In the genomic region with DNA sequence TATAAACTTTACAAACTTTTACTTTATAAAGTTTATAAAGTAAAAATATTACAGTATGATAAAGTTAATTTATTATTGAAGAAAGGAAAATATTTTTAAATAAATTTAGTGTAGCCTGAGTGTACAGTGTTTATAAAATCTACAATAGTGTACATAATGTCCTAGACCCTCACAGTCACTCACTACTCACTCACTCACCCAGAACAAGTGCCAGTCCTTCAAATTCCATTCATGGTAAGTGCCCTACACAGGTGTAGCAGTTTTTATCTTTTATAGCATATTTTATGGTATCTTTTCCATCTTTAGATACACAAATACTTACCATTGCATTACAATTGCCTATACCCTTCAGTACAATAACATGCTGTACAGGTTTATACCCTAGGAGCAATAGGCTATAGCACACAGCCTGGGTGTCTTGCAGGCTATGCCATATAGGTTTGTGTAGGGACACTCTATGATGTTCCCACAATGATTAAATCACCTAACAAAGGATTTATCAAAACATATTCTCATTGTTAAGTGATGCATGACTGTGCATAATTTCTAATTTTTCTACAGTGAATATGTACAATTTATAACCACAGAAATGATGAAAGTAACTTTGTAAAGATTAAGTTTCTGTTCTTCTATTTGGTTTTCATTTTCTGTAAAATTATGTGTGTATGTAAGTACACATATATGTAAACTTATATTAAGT, we compare ENCODE assay signal across 27 cellular contexts.
DNase-seq lines count a peak whose midpoint lies in the region; ATAC-seq, FAIRE-seq and TF ChIP-seq lines count a peak whose summit lies in the region.
"Had no signal": no experiment of that assay in that cellular context is flagged by ENCODE, and none has a peak within 500 bp of the region (broad histone marks: within the 10 kb centered on the region; RNA-seq: fewer than 3 reads in every experiment).

No MANE protein-coding gene starts in this region.

- H3K9ac ChIP-seq in kidney (ENCODE audit: low read length in 2 of 2): no peak overlapping the region
- H3K9ac ChIP-seq: KMS-11, SK-N-SH had no signal

- peaks cover 5% of the 10 kb centered on the region for H3K9me3 Mint-ChIP-seq in stimulated activated effector memory CD8-positive, alpha-beta T cell treated with anti-CD3 and anti-CD28 coated beads, Interleukin-12 subunit alpha, Interleukin-12 subunit beta, amount 100 ng/mL, for 72 hours
- no peaks in the 10 kb centered on the region for H3K9me3 Mint-ChIP-seq in activated CD4-positive, alpha-beta T cell treated with anti-CD3 and anti-CD28 coated beads, Interleukin-2, amount 10 ng/mL, durations not matched to agents 7 days and 5 days

- H3K27me3 Mint-ChIP-seq in activated CD4-positive, alpha-beta T cell treated with anti-CD3 and anti-CD28 coated beads, Interleukin-2, amount 10 ng/mL, durations not matched to agents 7 days and 5 days: no peaks in the 10 kb centered on the region
- H3K27me3 Mint-ChIP-seq: CD4-positive, alpha-beta memory T cell; IgD-negative memory B cell had no signal

- no peak overlapping the region for H3K27ac Mint-ChIP-seq in stimulated activated effector memory CD8-positive, alpha-beta T cell treated with anti-CD3 and anti-CD28 coated beads, Interleukin-12 subunit alpha, Interleukin-12 subunit beta, amount 100 ng/mL, for 72 hours
- H3K27ac Mint-ChIP-seq in activated CD4-positive, alpha-beta T cell treated with anti-CD3 and anti-CD28 coated beads, Interleukin-2, amount 10 ng/mL, durations not matched to agents 7 days and 5 days: no peak overlapping the region
- H3K27ac Mint-ChIP-seq: CD4-positive, alpha-beta memory T cell; IgD-negative memory B cell had no signal

- no peaks in the 10 kb centered on the region for H3K36me3 Mint-ChIP-seq in stimulated activated effector memory CD8-positive, alpha-beta T cell treated with anti-CD3 and anti-CD28 coated beads, Interleukin-12 subunit alpha, Interleukin-12 subunit beta, amount 100 ng/mL, for 72 hours
- H3K36me3 Mint-ChIP-seq in activated CD4-positive, alpha-beta T cell treated with anti-CD3 and anti-CD28 coated beads, Interleukin-2, amount 10 ng/mL, durations not matched to agents 7 days and 5 days (ENCODE audit: low read depth): no peaks in the 10 kb centered on the region
- H3K36me3 Mint-ChIP-seq: CD4-positive, alpha-beta memory T cell; IgD-negative memory B cell had no signal

- no peak for DNase-seq in kidney
- DNase-seq in stimulated activated effector memory CD8-positive, alpha-beta T cell treated with anti-CD3 and anti-CD28 coated beads, Interleukin-12 subunit alpha, Interleukin-12 subunit beta, amount 100 ng/mL, for 72 hours (ENCODE audit: low spot score in 2 of 2): no peak
- no peak for DNase-seq in amniotic stem cell (lab: John Stamatoyannopoulos, UW)
- DNase-seq in GM03348 (ENCODE audit: low spot score): no peak
- DNase-seq in activated CD4-positive, alpha-beta T cell treated with anti-CD3 and anti-CD28 coated beads, Interleukin-2, amount 10 ng/mL, durations not matched to agents 7 days and 5 days: no peak
- no peak for DNase-seq in NCI-H1694 (lab: John Stamatoyannopoulos, UW)
- DNase-seq: C1 segment of cervical spinal cord; CD4-positive, alpha-beta memory T cell; COR-L47; DMS53; HCEC 1CT; NCI-H1092; NCI-H1436 treated with DMSO at 0.1 percent for 48 hours; NCI-H1930; NCI-H2107; NCI-H446 treated with DMSO at 0.1 percent for 48 hours; NCI-H526; NCI-H82; NK-92 treated with Interleukin-12 subunit alpha and Interleukin-12 subunit beta, amount 100 ng/mL, for 24 hours; PC-3; SK-N-SH had no signal

- no peaks in the 10 kb centered on the region for H3K9me3 ChIP-seq in kidney (ENCODE audit: control insufficient read depth in 1 of 2, low read length in 2 of 2)
- H3K9me3 ChIP-seq: SK-N-SH had no signal

- intact Hi-C loops in kidney (cut with DNase I): no loop called here

- no peaks in the 10 kb centered on the region for H3K4me1 Mint-ChIP-seq in stimulated activated effector memory CD8-positive, alpha-beta T cell treated with anti-CD3 and anti-CD28 coated beads, Interleukin-12 subunit alpha, Interleukin-12 subunit beta, amount 100 ng/mL, for 72 hours
- no peaks in the 10 kb centered on the region for H3K4me1 Mint-ChIP-seq in activated CD4-positive, alpha-beta T cell treated with anti-CD3 and anti-CD28 coated beads, Interleukin-2, amount 10 ng/mL, durations not matched to agents 7 days and 5 days
- H3K4me1 Mint-ChIP-seq: CD4-positive, alpha-beta memory T cell; IgD-negative memory B cell had no signal

- H3K36me3 ChIP-seq in kidney (ENCODE audit: control insufficient read depth in 1 of 2, insufficient read depth in 2 of 2, low read length in 2 of 2): no peaks in the 10 kb centered on the region

- POLR2A ChIA-PET in activated CD4-positive, alpha-beta T cell treated with anti-CD3 and anti-CD28 coated beads, Interleukin-2, amount 10 ng/mL, durations not matched to agents 7 days and 5 days (lab: Charles Lee): no interaction called here

- H3K4me3 ChIP-seq in kidney (ENCODE audit: low read length in 2 of 2): no peak overlapping the region

- H3K27ac ChIP-seq in kidney (ENCODE audit: low read depth in 2 of 2, low read length in 2 of 2): no peak overlapping the region
- H3K27ac ChIP-seq: KMS-11 had no signal

- CTCF ChIA-PET in activated CD4-positive, alpha-beta T cell treated with anti-CD3 and anti-CD28 coated beads, Interleukin-2, amount 10 ng/mL, durations not matched to agents 7 days and 5 days (lab: Charles Lee): no interaction called here

- ATAC-seq in stimulated activated effector memory CD8-positive, alpha-beta T cell treated with anti-CD3 and anti-CD28 coated beads, Interleukin-12 subunit alpha, Interleukin-12 subunit beta, amount 100 ng/mL, for 72 hours: peak; percentile 37
- ATAC-seq: PC-3 had no signal

- no peaks in the 10 kb centered on the region for H3K4me1 ChIP-seq in kidney (ENCODE audit: control insufficient read depth in 1 of 2, insufficient read depth in 1 of 2, low read depth in 1 of 2, low read length in 2 of 2)

- peak; percentile 79 for FAIRE-seq in G401.6 (lab: Jason Lieb, UNC)
- peak; percentile 51 for FAIRE-seq in TTC549 (lab: Jason Lieb, UNC)
- peak; percentile 73 for FAIRE-seq in kidney (lab: Jason Lieb, UNC)
- FAIRE-seq: GM12891, H1 had no signal

- no peak for TF ChIP-seq CTCF in kidney (IDR thresholded peaks at IDR 0.05; ENCODE audit: borderline replicate concordance, extremely low read depth, insufficient read depth)

- no peak overlapping the region for H3K4me3 Mint-ChIP-seq in stimulated activated effector memory CD8-positive, alpha-beta T cell treated with anti-CD3 and anti-CD28 coated beads, Interleukin-12 subunit alpha, Interleukin-12 subunit beta, amount 100 ng/mL, for 72 hours
- no peak overlapping the region for H3K4me3 Mint-ChIP-seq in activated CD4-positive, alpha-beta T cell treated with anti-CD3 and anti-CD28 coated beads, Interleukin-2, amount 10 ng/mL, durations not matched to agents 7 days and 5 days
- H3K4me3 Mint-ChIP-seq: CD4-positive, alpha-beta memory T cell; IgD-negative memory B cell had no signal
